ENCODE assay signal across 15 cellular contexts in genomic region chr6:73672290-73672689, GRCh38.
"Had no signal": no experiment of that assay in that cellular context is flagged by ENCODE, and none has a peak within 500 bp of the region (broad histone marks: within the 10 kb centered on the region; RNA-seq: fewer than 3 reads in every experiment).

No MANE protein-coding gene starts in this region.

- H3K4me3 Mint-ChIP-seq: activated CD4-positive, alpha-beta T cell treated with anti-CD3 and anti-CD28 coated beads for 36 hours; activated naive CD8-positive, alpha-beta T cell; activated T-helper 1 cell treated with anti-CD3 and anti-CD28 coated beads, Interleukin-12 subunit alpha, Interleukin-12 subunit beta, Interleukin-2, Interleukin-4 antibody, amounts not matched to agents 30 ng/mL and 10 ng/mL and 1 ng/mL, durations not matched to agents 14 hours and 24 hours and 36 hours; nephron; WTC11 had no signal

- H3K4me1 Mint-ChIP-seq: WTC11 had no signal

- H3K36me3 Mint-ChIP-seq: activated naive CD8-positive, alpha-beta T cell; WTC11 had no signal

- H3K27ac Mint-ChIP-seq: activated CD4-positive, alpha-beta T cell treated with anti-CD3 and anti-CD28 coated beads for 36 hours; activated naive CD8-positive, alpha-beta T cell; activated T-helper 1 cell treated with anti-CD3 and anti-CD28 coated beads, Interleukin-12 subunit alpha, Interleukin-12 subunit beta, Interleukin-2, Interleukin-4 antibody, amounts not matched to agents 30 ng/mL and 10 ng/mL and 1 ng/mL, durations not matched to agents 14 hours and 24 hours and 36 hours; WTC11 had no signal

- H3K9me3 ChIP-seq: gastrocnemius medialis, lower lobe of right lung, tibial artery had no signal

- H3K36me3 ChIP-seq: gastrocnemius medialis, lower lobe of right lung, tibial artery had no signal

- H3K4me3 ChIP-seq: gastrocnemius medialis, lower lobe of right lung, tibial artery had no signal

- ATAC-seq: activated CD4-positive, alpha-beta T cell treated with anti-CD3 and anti-CD28 coated beads for 36 hours; esophagus mucosa; gastrocnemius medialis; WTC11 had no signal

- H3K9me3 Mint-ChIP-seq: activated T-helper 1 cell treated with anti-CD3 and anti-CD28 coated beads, Interleukin-12 subunit alpha, Interleukin-12 subunit beta, Interleukin-2, Interleukin-4 antibody, amounts not matched to agents 30 ng/mL and 10 ng/mL and 1 ng/mL, durations not matched to agents 14 hours and 24 hours and 36 hours; nephron; WTC11 had no signal

- H3K27ac ChIP-seq: gastrocnemius medialis, lower lobe of right lung, tibial artery had no signal

- H3K27me3 ChIP-seq: gastrocnemius medialis had no signal

- DNase-seq: activated CD4-positive, alpha-beta T cell treated with anti-CD3 and anti-CD28 coated beads for 36 hours; activated CD4-positive, alpha-beta T cell treated with anti-CD3 and anti-CD28 coated beads, Interleukin-2, amount 50 U/mL, for 48 hours; activated gamma-delta T cell treated with Interleukin-2 at 50 U/mL for 16 hours; effector CD4-positive, alpha-beta T cell; gastrocnemius medialis; head of caudate nucleus; lower lobe of right lung; stimulated activated CD4-positive, alpha-beta T cell treated with anti-CD3 and anti-CD28 coated beads, Interleukin-2, amount 100 ng/mL, for 24 hours; stimulated activated naive CD4-positive, alpha-beta T cell treated with Interleukin-2 at 50 U/mL for 16 hours; tibial artery had no signal

- H3K4me1 ChIP-seq: gastrocnemius medialis, lower lobe of right lung, tibial artery had no signal
